1 cellular context compared by ENCODE assay signal in genomic region chr16:62383941-62384340, GRCh38.
TF ChIP-seq lines count a peak whose summit lies in the region.

No MANE protein-coding gene starts in this region.

TF ChIP-seq in SK-N-SH treated with all-trans-retinoic acid at 6 μM for 48 hours, 23 proteins besides CTCF, POLR2A, EP300 and RAD21 (continued from another document):
- TF ChIP-seq CSRNP3 (CRISPR knock-in tag; IDR thresholded peaks at IDR 0.05) (peak; percentile 66; the same call in 1 of the 2 replicates), ZFP3 (CRISPR knock-in tag; IDR thresholded peaks at IDR 0.05) (peak; percentile 21; the same call in 1 of the 2 replicates), GLIS3 (CRISPR knock-in tag; IDR thresholded peaks at IDR 0.05) (peak; percentile 90), PATZ1 (CRISPR knock-in tag; IDR thresholded peaks at IDR 0.05; ENCODE audit: borderline replicate concordance) (peak; percentile 76; the same call in 1 of the 2 replicates)
